Comparison of ENCODE assay signal across 9 cellular contexts in the genomic region with DNA sequence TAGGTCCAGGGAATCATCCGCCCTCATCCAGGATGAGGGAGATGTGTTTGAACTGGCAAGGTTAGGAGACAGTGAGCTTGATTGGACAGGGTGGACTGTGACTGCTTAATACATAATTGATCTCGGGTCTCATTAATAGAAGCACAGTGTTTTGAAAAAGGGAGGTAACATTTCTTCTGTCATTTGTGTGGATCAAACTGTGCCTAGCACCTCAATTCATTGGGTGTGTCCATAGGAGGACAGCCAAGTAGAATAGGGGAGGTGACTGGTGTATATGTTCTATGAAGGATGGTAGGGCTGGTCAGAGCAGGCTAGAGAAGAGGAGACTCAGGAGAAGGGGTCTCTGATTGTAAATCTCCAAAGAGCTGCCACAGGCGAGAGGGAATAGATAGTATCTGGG. TPM values are rescaled to one million over a fixed set of nuclear protein-coding genes. Genes with fewer than 3 reads are reported as not detected.
"Had no signal": no experiment of that assay in that cellular context is flagged by ENCODE, and none has a peak within 500 bp of the region (broad histone marks: within the 10 kb centered on the region; RNA-seq: fewer than 3 reads in every experiment).

No MANE protein-coding gene starts in this region.

- H3K9ac ChIP-seq: GM23248 had no signal

- H3K27ac ChIP-seq: GM23248, HL-60 had no signal

- DNase-seq: GM23248, GOT3, H7, KG1 had no signal

- H3K4me3 ChIP-seq: GM23248, HAP-1, K562 had no signal

- H3K36me3 ChIP-seq: HAP-1 had no signal

- H3K9me3 ChIP-seq: HAP-1 had no signal

- ATAC-seq: HCT116, HepG2, K562 had no signal

- H2AFZ ChIP-seq: GM23248 had no signal

RNA-seq across cellular contexts. Expression of gene INSYN1, which starts 2.8 kb away (rescaled TPM):
- total RNA-seq: HepG2, K562 had no signal
- polyA plus RNA-seq: HepG2, K562 had no signal
